10 cellular contexts compared by ENCODE assay signal in genomic region chr16:27230562-27230991, GRCh38. TPM values are rescaled to one million over a fixed set of nuclear protein-coding genes. Genes with fewer than 3 reads are reported as not detected.
DNase-seq lines count a peak whose midpoint lies in the region; ATAC-seq, FAIRE-seq and TF ChIP-seq lines count a peak whose summit lies in the region.
"Had no signal": no experiment of that assay in that cellular context is flagged by ENCODE, and none has a peak within 500 bp of the region (broad histone marks: within the 10 kb centered on the region; RNA-seq: fewer than 3 reads in every experiment).

No MANE protein-coding gene starts in this region.

- H3K4me3 Mint-ChIP-seq in CD4-positive, alpha-beta T cell, result peak overlapping the region; percentile 82
- H3K4me3 Mint-ChIP-seq in T-helper 1 cell treated with Interleukin-12 subunit alpha and Interleukin-12 subunit beta and Interleukin-4 antibody, amounts not matched to agents 30 μg/mL and 1 μg/mL, for 36 hours, result peak overlapping the region; percentile 68
- H3K4me3 Mint-ChIP-seq in activated T-helper 2 cell treated with anti-CD3 and anti-CD28 coated beads, Interferon-gamma antibody, Interleukin-2, Interleukin-4, amounts not matched to agents 10 μg/mL and 5 μg/mL and 100 μg/mL, durations not matched to agents 14 hours and 24 hours and 36 hours (ENCODE audit: low read depth), result peak overlapping the region; percentile 80

- H3K4me3 ChIP-seq in small intestine (ENCODE audit: low read depth in 1 of 2, low read length in 2 of 2) (no peak overlapping the region), MG63 (no peak overlapping the region)

- H3K36me3 Mint-ChIP-seq in CD4-positive, alpha-beta T cell (ENCODE audit: low read depth), result peaks cover 34% of the 10 kb centered on the region
- peaks cover 38% of the 10 kb centered on the region for H3K36me3 Mint-ChIP-seq in T-helper 1 cell treated with Interleukin-12 subunit alpha and Interleukin-12 subunit beta and Interleukin-4 antibody, amounts not matched to agents 30 μg/mL and 1 μg/mL, for 36 hours (ENCODE audit: low read depth)
- H3K36me3 Mint-ChIP-seq in activated T-helper 2 cell treated with anti-CD3 and anti-CD28 coated beads, Interferon-gamma antibody, Interleukin-2, Interleukin-4, amounts not matched to agents 10 μg/mL and 5 μg/mL and 100 μg/mL, durations not matched to agents 14 hours and 24 hours and 36 hours (ENCODE audit: low read depth), result peaks cover 83% of the 10 kb centered on the region

- peak; percentile 55 for TF ChIP-seq CTCF in CD4-positive, alpha-beta T cell (IDR thresholded peaks at IDR 0.05)

- H3K4me1 Mint-ChIP-seq in CD4-positive, alpha-beta T cell (ENCODE audit: low read depth), result peaks cover 84% of the 10 kb centered on the region
- H3K4me1 Mint-ChIP-seq in T-helper 1 cell treated with Interleukin-12 subunit alpha and Interleukin-12 subunit beta and Interleukin-4 antibody, amounts not matched to agents 30 μg/mL and 1 μg/mL, for 36 hours (ENCODE audit: low read depth), result peaks cover 55% of the 10 kb centered on the region
- H3K4me1 Mint-ChIP-seq in activated T-helper 2 cell treated with anti-CD3 and anti-CD28 coated beads, Interferon-gamma antibody, Interleukin-2, Interleukin-4, amounts not matched to agents 10 μg/mL and 5 μg/mL and 100 μg/mL, durations not matched to agents 14 hours and 24 hours and 36 hours (ENCODE audit: low read depth), result peaks cover 69% of the 10 kb centered on the region

- peak overlapping the region; percentile 95 for H3K27ac ChIP-seq in CD4-positive, alpha-beta T cell (ENCODE audit: low read depth, low read length)
- H3K27ac ChIP-seq in small intestine (ENCODE audit: low read depth in 1 of 2, low read length in 1 of 2), result peak overlapping the region; percentile 65 to 85

- H3K27ac Mint-ChIP-seq in CD4-positive, alpha-beta T cell, result peak overlapping the region; percentile 95
- peak overlapping the region; percentile 83 for H3K27ac Mint-ChIP-seq in T-helper 1 cell treated with Interleukin-12 subunit alpha and Interleukin-12 subunit beta and Interleukin-4 antibody, amounts not matched to agents 30 μg/mL and 1 μg/mL, for 36 hours
- H3K27ac Mint-ChIP-seq in activated T-helper 2 cell treated with anti-CD3 and anti-CD28 coated beads, Interferon-gamma antibody, Interleukin-2, Interleukin-4, amounts not matched to agents 10 μg/mL and 5 μg/mL and 100 μg/mL, durations not matched to agents 14 hours and 24 hours and 36 hours, result peak overlapping the region; percentile 97

- no peaks in the 10 kb centered on the region for H3K36me3 ChIP-seq in small intestine (ENCODE audit: control insufficient read depth in 2 of 2, insufficient read depth in 2 of 2, low read length in 2 of 2)
- H3K36me3 ChIP-seq in MG63, result peaks cover 49% of the 10 kb centered on the region

- peaks cover 13 to 19% of the 10 kb centered on the region in 2 donors for H3K4me1 ChIP-seq in small intestine (ENCODE audit: control insufficient read depth in 2 of 2, insufficient read depth in 1 of 2, low read depth in 1 of 2, low read length in 1 of 2)

- H3K9me3 Mint-ChIP-seq in CD4-positive, alpha-beta T cell, result no peaks in the 10 kb centered on the region
- H3K9me3 Mint-ChIP-seq in T-helper 1 cell treated with Interleukin-12 subunit alpha and Interleukin-12 subunit beta and Interleukin-4 antibody, amounts not matched to agents 30 μg/mL and 1 μg/mL, for 36 hours, result no peaks in the 10 kb centered on the region
- no peaks in the 10 kb centered on the region for H3K9me3 Mint-ChIP-seq in activated T-helper 2 cell treated with anti-CD3 and anti-CD28 coated beads, Interferon-gamma antibody, Interleukin-2, Interleukin-4, amounts not matched to agents 10 μg/mL and 5 μg/mL and 100 μg/mL, durations not matched to agents 14 hours and 24 hours and 36 hours

- peak; percentile 56 for ATAC-seq in CD4-positive, alpha-beta T cell (ENCODE audit: poor library complexity)

- no peaks in the 10 kb centered on the region for H3K27me3 ChIP-seq in CD4-positive, alpha-beta T cell (ENCODE audit: control insufficient read depth, insufficient read depth, low read length)
- no peaks in the 10 kb centered on the region for H3K27me3 ChIP-seq in small intestine (ENCODE audit: control insufficient read depth in 2 of 2, insufficient read depth in 2 of 2, low read length in 2 of 2)
- H3K27me3 ChIP-seq in MG63, result no peaks in the 10 kb centered on the region

- no peaks in the 10 kb centered on the region for H3K27me3 Mint-ChIP-seq in CD4-positive, alpha-beta T cell
- H3K27me3 Mint-ChIP-seq in T-helper 1 cell treated with Interleukin-12 subunit alpha and Interleukin-12 subunit beta and Interleukin-4 antibody, amounts not matched to agents 30 μg/mL and 1 μg/mL, for 36 hours (ENCODE audit: low read depth), result no peaks in the 10 kb centered on the region
- no peaks in the 10 kb centered on the region for H3K27me3 Mint-ChIP-seq in activated T-helper 2 cell treated with anti-CD3 and anti-CD28 coated beads, Interferon-gamma antibody, Interleukin-2, Interleukin-4, amounts not matched to agents 10 μg/mL and 5 μg/mL and 100 μg/mL, durations not matched to agents 14 hours and 24 hours and 36 hours (ENCODE audit: low read depth)

- 20 to 61% (median 36%) methylated on average over 16 of the region's 16 CpGs for WGBS in small intestine, 3 donors

- POLR2A ChIA-PET in CD4-positive, alpha-beta T cell (lab: Charles Lee), result interaction anchor here (0.6 to 11.7 kb wide), 32 partner anchors 10 to 319 kb away, joined by 3 to 145 read pairs (median 6); partner anchors contain the start of genes GTF3C1, IL21R, KDM8 and NSMCE1

- CTCF ChIA-PET in CD4-positive, alpha-beta T cell (lab: Charles Lee), result interaction anchor here (0.8 to 7.3 kb wide), 24 partner anchors 10 to 226 kb away, joined by 3 to 105 read pairs (median 4); partner anchors contain the start of gene KDM8

- DNase-seq in CD4-positive, alpha-beta T cell, result peak; percentile 61 to 88 (median 80)
- DNase-seq in activated T-helper 2 cell treated with anti-CD3 and anti-CD28 coated beads, Interferon-gamma antibody, Interleukin-2, Interleukin-4, amounts not matched to agents 10 μg/mL and 5 μg/mL and 100 μg/mL, durations not matched to agents 14 hours and 24 hours and 36 hours (ENCODE audit: low spot score), result peak; percentile 73
- peak; percentile 98 for DNase-seq in small intestine
- DNase-seq in occipital lobe (lab: John Stamatoyannopoulos, UW), result no peak
- no peak for DNase-seq in MG63
- DNase-seq in kidney glomerular epithelial cell (lab: John Stamatoyannopoulos, UW), result no peak
- DNase-seq in HuH-7 (ENCODE audit: low spot score), result no peak
- DNase-seq: cortex of kidney, NCI-H2171 treated with DMSO at 0.1 percent for 48 hours had no signal

- intact Hi-C loops in CD4-positive, alpha-beta T cell (cut with DNase I, micrococcal nuclease), result loop anchor here (1.0 to 5.0 kb wide), 4 partner anchors 33 to 226 kb away; partner anchors contain the start of gene NSMCE1 (in 1 of the 2)
- intact Hi-C loops in activated T-helper 2 cell treated with anti-CD3 and anti-CD28 coated beads, Interferon-gamma antibody, Interleukin-2, Interleukin-4, amounts not matched to agents 10 μg/mL and 5 μg/mL and 100 μg/mL, durations not matched to agents 14 hours and 24 hours and 36 hours (cut with micrococcal nuclease), result loop anchor here (10.0 kb wide), 1 partner anchor 636 kb away; no protein-coding TSS in a partner anchor

- FAIRE-seq in small intestine (lab: Jason Lieb, UNC), result no peak

- H3K9me3 ChIP-seq in CD4-positive, alpha-beta T cell (ENCODE audit: control insufficient read depth, low read length), result no peaks in the 10 kb centered on the region
- H3K9me3 ChIP-seq in small intestine (ENCODE audit: control insufficient read depth, low read depth), result no peaks in the 10 kb centered on the region
- H3K9me3 ChIP-seq in MG63, result no peaks in the 10 kb centered on the region

RNA-seq across cellular contexts. Expression of gene KDM8, which starts 27.3 kb away (rescaled TPM):
- 10 to 100 TPM; 15.1 to 17.3 TPM for total RNA-seq in CD4-positive, alpha-beta T cell
- total RNA-seq in activated T-helper 2 cell treated with anti-CD3 and anti-CD28 coated beads, Interferon-gamma antibody, Interleukin-2, Interleukin-4, amounts not matched to agents 10 μg/mL and 5 μg/mL and 100 μg/mL, durations not matched to agents 14 hours and 24 hours and 36 hours, result 13.5 and 17.3 TPM in 2 replicates
- polyA plus RNA-seq in small intestine, result 100 to 1,000 TPM in 1 of 3 donors, 10 to 100 TPM in 1, 1 to 10 TPM in 1; 8.7 to 117 (median 67.6) TPM
- total RNA-seq in occipital lobe, result 1.9 TPM
- total RNA-seq in MG63 (2014; rRNA removed; shearing (Covaris generic); ENCODE audit: low replicate concordance), result 4.4 and 10.2 TPM in 2 replicates

RNA-seq across cellular contexts. Expression of gene NSMCE1, which starts 38.0 kb away (rescaled TPM):
- total RNA-seq in CD4-positive, alpha-beta T cell, result 10 to 100 TPM; 31.9 to 33.9 TPM
- 186 and 189 TPM in 2 replicates for total RNA-seq in activated T-helper 2 cell treated with anti-CD3 and anti-CD28 coated beads, Interferon-gamma antibody, Interleukin-2, Interleukin-4, amounts not matched to agents 10 μg/mL and 5 μg/mL and 100 μg/mL, durations not matched to agents 14 hours and 24 hours and 36 hours
- polyA plus RNA-seq in small intestine, result 10 to 100 TPM; 37.8 to 66.1 (median 42.7) TPM
- 26.4 TPM for total RNA-seq in occipital lobe
- total RNA-seq in MG63 (2014; rRNA removed; shearing (Covaris generic); ENCODE audit: low replicate concordance), result 51.7 and 66.6 TPM in 2 replicates

Comparison
In these comparisons a context has a peak if more than half of its experiments do, and no peak if none do; other contexts are left out.
1. DNase-seq: peak in CD4-positive, alpha-beta T cell (10 of 10), activated T-helper 2 cell treated with anti-CD3 and anti-CD28 coated beads, Interferon-gamma antibody, Interleukin-2, Interleukin-4, amounts not matched to agents 10 μg/mL and 5 μg/mL and 100 μg/mL, durations not matched to agents 14 hours and 24 hours and 36 hours (single experiment) and small intestine (single experiment); none in occipital lobe (single experiment), MG63 (single experiment), kidney glomerular epithelial cell (single experiment) and HuH-7 (single experiment).
2. Peak in every context shown above with its lines, with median percentiles within 50 percentile points of each other: H3K27ac Mint-ChIP-seq and H3K4me3 Mint-ChIP-seq.